In the genomic region with DNA sequence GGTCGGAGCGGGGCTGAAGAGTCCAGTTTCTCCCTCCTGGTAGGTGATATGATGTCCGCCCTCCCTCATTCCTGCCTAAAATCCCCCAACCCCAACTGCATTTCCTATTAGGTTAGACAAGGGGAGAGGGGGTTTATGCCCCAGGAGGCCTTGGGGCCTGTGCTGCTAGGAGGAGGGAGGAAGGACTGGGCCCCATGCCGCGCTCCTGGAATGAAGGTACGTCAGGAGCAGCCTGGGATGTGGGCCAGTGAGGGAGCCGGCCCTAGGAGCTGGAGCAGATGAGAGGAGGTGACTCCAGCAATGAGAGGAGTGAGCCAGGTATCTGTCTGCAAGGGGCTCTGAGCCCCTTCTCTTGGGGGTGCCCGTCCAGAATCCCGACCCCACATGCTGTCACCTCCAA, we compare ENCODE assay signal across 1 cellular context.
TF ChIP-seq lines count a peak whose summit lies in the region.

No MANE protein-coding gene starts in this region.

TF ChIP-seq in IMR-90, 13 proteins besides CTCF, POLR2A, EP300 and RAD21:
- TF ChIP-seq ELK1 (IDR thresholded peaks at IDR 0.05; ENCODE audit: borderline replicate concordance, low read depth, low read length) (no peak), SMC3 (IDR thresholded peaks at IDR 0.05; ENCODE audit: low read depth, low read length) (no peak), NFE2L2 (IDR thresholded peaks at IDR 0.05; ENCODE audit: low read depth, low read length) (no peak), CEBPB (IDR thresholded peaks at IDR 0.05; ENCODE audit: low read depth, low read length) (no peak), BHLHE40 (IDR thresholded peaks at IDR 0.05; ENCODE audit: low read depth, low read length) (no peak), RFX5 (IDR thresholded peaks at IDR 0.05; ENCODE audit: low read depth, low read length) (no peak), RCOR1 (IDR thresholded peaks at IDR 0.05; ENCODE audit: insufficient replicate concordance, low read length) (no peak), MAFK (IDR thresholded peaks at IDR 0.05; ENCODE audit: low read depth, low read length) (no peak), MAZ (IDR thresholded peaks at IDR 0.05; ENCODE audit: borderline replicate concordance, low read depth, low read length) (no peak), FOS (IDR thresholded peaks at IDR 0.05; ENCODE audit: low read depth, low read length) (no peak), CHD1 (IDR thresholded peaks at IDR 0.05; ENCODE audit: low read depth, low read length) (no peak), MXI1 (IDR thresholded peaks at IDR 0.05; ENCODE audit: borderline replicate concordance, low read depth, low read length) (no peak)
- TF ChIP-seq, protein P1, sequence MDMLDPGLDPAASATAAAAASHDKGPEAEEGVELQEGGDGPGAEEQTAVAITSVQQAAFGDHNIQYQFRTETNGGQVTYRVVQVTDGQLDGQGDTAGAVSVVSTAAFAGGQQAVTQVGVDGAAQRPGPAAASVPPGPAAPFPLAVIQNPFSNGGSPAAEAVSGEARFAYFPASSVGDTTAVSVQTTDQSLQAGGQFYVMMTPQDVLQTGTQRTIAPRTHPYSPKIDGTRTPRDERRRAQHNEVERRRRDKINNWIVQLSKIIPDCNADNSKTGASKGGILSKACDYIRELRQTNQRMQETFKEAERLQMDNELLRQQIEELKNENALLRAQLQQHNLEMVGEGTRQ (IDR thresholded peaks at IDR 0.05; ENCODE audit: low read depth, low read length): no peak
